In the genomic region with DNA sequence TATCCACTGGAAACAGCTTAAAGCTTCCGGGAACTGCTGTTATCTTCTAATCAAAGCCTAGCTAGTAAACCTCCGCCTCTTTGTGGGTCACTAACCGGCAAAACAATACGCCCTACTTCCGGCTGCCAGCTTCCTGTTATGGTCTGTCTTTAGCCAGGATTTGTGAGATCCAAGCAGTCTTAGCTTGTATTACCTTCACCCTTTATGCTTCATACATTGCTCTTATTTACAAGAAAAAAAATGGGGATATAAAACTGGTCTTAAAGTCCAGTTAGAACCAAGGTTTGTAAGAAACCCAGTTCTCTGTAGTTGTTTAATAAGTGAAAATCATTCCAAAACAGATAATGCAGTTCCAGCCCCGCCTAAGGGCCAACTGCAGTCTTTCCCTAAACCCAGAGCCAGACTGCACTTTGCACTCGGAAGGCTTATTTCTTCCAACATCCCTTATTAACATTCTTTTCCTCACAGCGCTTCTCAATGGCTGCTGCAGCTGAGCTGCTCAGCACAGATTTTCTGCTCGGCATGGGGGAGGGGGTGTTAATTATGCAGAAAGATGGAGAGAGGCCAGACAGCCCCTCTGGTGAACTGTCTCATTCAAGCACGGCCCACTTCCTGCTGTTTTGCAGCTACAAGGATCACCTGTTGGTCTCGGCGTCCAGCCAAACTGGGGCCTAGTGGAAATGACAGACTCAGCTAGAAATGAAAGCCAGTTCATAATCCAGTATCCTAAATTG, we compare ENCODE assay signal across 8 cellular contexts.
DNase-seq lines count a peak whose midpoint lies in the region; ATAC-seq, FAIRE-seq and TF ChIP-seq lines count a peak whose summit lies in the region.

No MANE protein-coding gene starts in this region.

- TF ChIP-seq CTCF in Caco-2 (IDR thresholded peaks at IDR 0.05; ENCODE audit: insufficient read depth in 1 of 2, low read depth in 1 of 2, low read length in 1 of 2, severe bottlenecking in 1 of 2, unreplicated experiment in 1 of 2) (no peak), HEK293 (tag by site-specific recombination; IDR thresholded peaks at IDR 0.05) (no peak), choroid plexus epithelial cell (conservative IDR thresholded peaks at IDR 0.05; ENCODE audit: low read depth, low read length) (no peak), HepG2 (CRISPR knock-in tag; IDR thresholded peaks at IDR 0.05) (no peak)

- peak overlapping the region; percentile 73 for H3K4me2 ChIP-seq in HepG2 (ENCODE audit: low read depth, low read length)

- H3K4me3 ChIP-seq in Caco-2 (ENCODE audit: low read depth, low read length) = no peak overlapping the region
- no peak overlapping the region for H3K4me3 ChIP-seq in HEK293 (ENCODE audit: low read depth, low read length)
- H3K4me3 ChIP-seq in choroid plexus epithelial cell (ENCODE audit: low read depth, low read length) = peak overlapping the region; percentile 7
- H3K4me3 ChIP-seq in HepG2 (replicated peaks in 1 of 3; ENCODE audit: insufficient read depth in 1 of 3, low read depth in 2 of 3, low read length in 3 of 3) = peak overlapping the region; percentile 11 to 49 (median 46)

- peaks cover 18% of the 10 kb centered on the region for H3K4me1 Mint-ChIP-seq in Caco-2 (ENCODE audit: low read depth, unreplicated experiment)

- H3K27ac Mint-ChIP-seq in Caco-2 (ENCODE audit: unreplicated experiment) = peak overlapping the region; percentile 45

- TF ChIP-seq EP300 in HepG2 (IDR thresholded peaks at IDR 0.05; ENCODE audit: low read depth in 2 of 2, low read length in 2 of 2) = no peak
- peak; percentile 30; the same call in 1 of the 2 replicates for TF ChIP-seq EP300 in HepG2 (CRISPR knock-in tag; IDR thresholded peaks at IDR 0.05; ENCODE audit: borderline replicate concordance)

- H3K9me3 ChIP-seq in Caco-2 (no peaks in the 10 kb centered on the region), HEK293 (ENCODE audit: control insufficient read depth, insufficient read depth, low read depth, low read length) (no peaks in the 10 kb centered on the region), HepG2 (ENCODE audit: low read length) (no peaks in the 10 kb centered on the region)

- no peaks in the 10 kb centered on the region for H3K27me3 ChIP-seq in Caco-2 (replicated peaks; ENCODE audit: control insufficient read depth, insufficient read depth, low read length)
- no peaks in the 10 kb centered on the region for H3K27me3 ChIP-seq in HepG2 (ENCODE audit: control insufficient read depth in 1 of 2, insufficient read depth in 2 of 2, low read length in 2 of 2)

- H4K20me1 ChIP-seq in HepG2 (ENCODE audit: insufficient read depth, low read length) = no peaks in the 10 kb centered on the region

- 5% methylated on average over 12 of the region's 12 CpGs for WGBS in HepG2 (ENCODE audit: low lambda C conversion rate)

- H3K36me3 ChIP-seq in Caco-2 (ENCODE audit: control insufficient read depth, insufficient read depth, low read length) = no peaks in the 10 kb centered on the region
- peaks cover 0 to 11% of the 10 kb centered on the region in 2 experiments; a peak in 1 of 3 replicates for H3K36me3 ChIP-seq in HEK293 (ENCODE audit: control insufficient read depth in 2 of 2, insufficient read depth in 1 of 2, low read length in 2 of 2)
- H3K36me3 ChIP-seq in HepG2 (replicated peaks in 1 of 2; ENCODE audit: control insufficient read depth in 1 of 2, insufficient read depth in 2 of 2, low read length in 2 of 2) = no peaks in the 10 kb centered on the region

- H3K9me3 Mint-ChIP-seq in Caco-2 (ENCODE audit: unreplicated experiment) = no peaks in the 10 kb centered on the region

- H3K4me1 ChIP-seq in Caco-2 (peaks cover 14% of the 10 kb centered on the region; the same call in 1 of the 2 replicates), HEK293 (ENCODE audit: control insufficient read depth, insufficient read depth, low read length) (0 out of 2 replicates have a peak, but pooled peaks cover 4% of the 10 kb centered on the region), HepG2 (ENCODE audit: insufficient read depth, low read length) (peaks cover 31% of the 10 kb centered on the region)

- intact Hi-C loops in Caco-2 (cut with micrococcal nuclease; ENCODE audit: unreplicated experiment) (loop anchor here (5.0 kb wide), 1 partner anchor 51 kb away; no protein-coding TSS in a partner anchor), HepG2 (cut with micrococcal nuclease; ENCODE audit: unreplicated experiment) (no loop called here)

- TF ChIP-seq RAD21 in HepG2 (CRISPR knock-in tag; IDR thresholded peaks at IDR 0.05) = no peak

- peak overlapping the region; percentile 20 for H3K27ac ChIP-seq in HEK293 (ENCODE audit: extremely low read depth, low read depth, low read length)
- H3K27ac ChIP-seq in HepG2 (ENCODE audit: extremely low read length, insufficient read depth, low read length) = peak overlapping the region; percentile 55

- in situ Hi-C loops in HepG2 (cut with HindIII; ENCODE audit: extremely low pct_ligation_motif_present, low pct_unique_long_range_greater_than_20kb) = no loop called here

- H3K27me3 Mint-ChIP-seq in Caco-2 (ENCODE audit: insufficient read depth, unreplicated experiment) = no peaks in the 10 kb centered on the region

- H2AFZ ChIP-seq in HepG2 (ENCODE audit: low read length) = peak overlapping the region; percentile 59

- POLR2A ChIA-PET in Caco-2 (lab: Charles Lee) = no interaction called here
- POLR2A ChIA-PET in HEK293 (lab: Yijun Ruan, JAX) = no interaction called here
- POLR2A ChIA-PET in HepG2 (lab: Yijun Ruan, JAX) = interaction anchor here (1.0 to 3.4 kb wide), 3 partner anchors 13 to 1454 kb away, joined by 3 to 38 read pairs (median 5); no protein-coding TSS in a partner anchor

- DNase-seq in Caco-2 (peak; percentile 42 to 46), NCI-H187 (lab: John Stamatoyannopoulos, UW) (peak; percentile 62 to 87), choroid plexus epithelial cell (ENCODE audit: low read depth) (peak; percentile 97), HepG2 (ENCODE audit: low spot score) (peak; percentile 75), T1000 (lab: John Stamatoyannopoulos, UW) (no peak)
- peak; percentile 76 for DNase-seq in activated CD4-positive, alpha-beta T cell treated with anti-CD3 and anti-CD28 coated beads for 48 hours
- peak; percentile 25 to 48 for DNase-seq in stimulated activated CD4-positive, alpha-beta T cell treated with anti-CD3 and anti-CD28 coated beads, Interleukin-1b, Interleukin-23, amount 100 ng/mL, for 4 hours (ENCODE audit: low read depth in 2 of 2)

- TF ChIP-seq POLR2A in HepG2 (IDR thresholded peaks at IDR 0.05; ENCODE audit: insufficient read depth in 1 of 2, low read depth in 2 of 2, low read length in 2 of 2) = no peak

- H3K79me2 ChIP-seq in HepG2 (ENCODE audit: insufficient read depth, low read length) = no peaks in the 10 kb centered on the region

- peak; percentile 92 for ATAC-seq in HepG2

- peak overlapping the region; percentile 25; the same call in 1 of the 2 replicates for H3K9ac ChIP-seq in HepG2 (ENCODE audit: insufficient read depth, low read depth, low read length)

- CTCF ChIA-PET in Caco-2 (lab: Charles Lee) (interaction anchor here (1.3 kb wide), 1 partner anchor 522 kb away, joined by 8 read pairs; no protein-coding TSS in a partner anchor), HEK293 (lab: Yijun Ruan, JAX) (no interaction called here), HepG2 (lab: Yijun Ruan, JAX; ENCODE audit: low intra/inter-chr PET ratio, low total read pairs) (no interaction called here)

- no TSS peak for BruUV-seq in Caco-2 (replicated peaks; lab: Mats Ljungman, UMichigan)
- BruUV-seq in HepG2 (replicated peaks; lab: Mats Ljungman, UMichigan) = no TSS peak

- H3K36me3 Mint-ChIP-seq in Caco-2 (ENCODE audit: insufficient read depth, unreplicated experiment) = no peaks in the 10 kb centered on the region

- H3K4me3 Mint-ChIP-seq in Caco-2 (ENCODE audit: unreplicated experiment) = peak overlapping the region; percentile 35

- peak; percentile 30 for FAIRE-seq in HepG2 (lab: Jason Lieb, UNC)

TF ChIP-seq in HEK293, 187 proteins besides CTCF, POLR2A, EP300 and RAD21 (continues in another document):
- TF ChIP-seq ZNF660 (tag by site-specific recombination; IDR thresholded peaks at IDR 0.05) (0 out of 2 replicates have a peak, but pooled peaks have one; percentile 34), ZNF350 (tag by site-specific recombination; IDR thresholded peaks at IDR 0.05) (no peak), ZBTB17 (tag by site-specific recombination; IDR thresholded peaks at IDR 0.05) (peak; percentile 66; the same call in 1 of the 2 replicates), ZNF133 (tag by site-specific recombination; IDR thresholded peaks at IDR 0.05) (no peak)

TF ChIP-seq in HepG2, 621 proteins besides CTCF, POLR2A, EP300 and RAD21 (continues in another document):
- TF ChIP-seq SOX6 (IDR thresholded peaks at IDR 0.05) = no peak
- peak; percentile 62 for TF ChIP-seq SOX6 (CRISPR knock-in tag; IDR thresholded peaks at IDR 0.05)
- TF ChIP-seq NFE2L1 (CRISPR knock-in tag; IDR thresholded peaks at IDR 0.05; ENCODE audit: borderline replicate concordance) = no peak
- no peak for TF ChIP-seq IRF2 (CRISPR knock-in tag; IDR thresholded peaks at IDR 0.05)
- no peak for TF ChIP-seq ZNF547 (CRISPR knock-in tag; IDR thresholded peaks at IDR 0.05)
- TF ChIP-seq ZBTB7B (CRISPR knock-in tag; IDR thresholded peaks at IDR 0.05) = 0 out of 2 replicates have a peak, but pooled peaks have one; percentile 21
- no peak for TF ChIP-seq AKAP8 (CRISPR knock-in tag; IDR thresholded peaks at IDR 0.05)
- no peak for TF ChIP-seq ZNF556 (CRISPR knock-in tag; IDR thresholded peaks at IDR 0.05; ENCODE audit: borderline replicate concordance)
- no peak for TF ChIP-seq RFXANK (CRISPR knock-in tag; IDR thresholded peaks at IDR 0.05)
- 0 out of 2 replicates have a peak, but pooled peaks have one; percentile 35 for TF ChIP-seq POGZ (CRISPR knock-in tag; IDR thresholded peaks at IDR 0.05)
- no peak for TF ChIP-seq TEAD2 (CRISPR knock-in tag; IDR thresholded peaks at IDR 0.05)
- TF ChIP-seq HOMEZ (CRISPR knock-in tag; IDR thresholded peaks at IDR 0.05; ENCODE audit: low read depth) = 0 out of 2 replicates have a peak, but pooled peaks have one; percentile 49

Comparison
In these comparisons a context has a peak if more than half of its experiments do, and no peak if none do; other contexts are left out.
1. H3K4me3 ChIP-seq: peak in choroid plexus epithelial cell (single experiment) and HepG2 (3 of 3); none in Caco-2 (single experiment) and HEK293 (single experiment).